ENCODE assay signal across 1 cellular context in genomic region chr11:120185678-120186407, GRCh38.
TF ChIP-seq lines count a peak whose summit lies in the region.

No MANE protein-coding gene starts in this region.

TF ChIP-seq in GM12878, 131 proteins besides CTCF, POLR2A, EP300 and RAD21:
- TF ChIP-seq ZNF274 (IDR thresholded peaks at IDR 0.05; ENCODE audit: insufficient read depth, insufficient read length) (no peak), RELA (IDR thresholded peaks at IDR 0.05; ENCODE audit: borderline replicate concordance, partially characterized antibody) (no peak), HDAC6 (IDR thresholded peaks at IDR 0.05; ENCODE audit: unreplicated experiment) (no peak), HDGF (IDR thresholded peaks at IDR 0.05) (no peak), IKZF1 (conservative IDR thresholded peaks at IDR 0.05) (no peak), LARP7 (IDR thresholded peaks at IDR 0.05) (no peak), EGR1 (IDR thresholded peaks at IDR 0.05; ENCODE audit: borderline replicate concordance in 1 of 2, low read depth in 2 of 2, low read length in 2 of 2) (no peak), KAT2A (conservative IDR thresholded peaks at IDR 0.05; ENCODE audit: control insufficient read depth, low read depth, low read length) (no peak)
